ENCODE assay signal across 15 cellular contexts in the genomic region with DNA sequence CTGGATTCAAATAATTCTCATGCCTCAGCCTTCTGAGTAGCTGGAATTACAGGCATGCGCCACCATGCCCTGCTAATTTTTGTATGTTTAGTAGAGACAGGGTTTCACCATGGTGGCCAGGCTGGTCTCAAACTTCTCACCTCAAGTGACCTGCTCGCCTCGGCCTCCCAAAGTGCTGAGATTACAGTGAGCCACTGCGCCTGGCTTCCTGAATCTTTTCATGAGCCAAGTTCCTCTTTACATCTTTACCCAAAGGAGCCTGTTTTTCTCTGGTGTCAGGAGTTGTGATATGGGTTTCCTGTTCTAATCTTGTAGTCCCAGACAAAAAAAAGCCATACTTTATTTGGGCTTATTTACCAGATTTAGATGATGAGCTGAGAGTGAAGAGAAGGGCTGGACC. TPM values are rescaled to one million over a fixed set of nuclear protein-coding genes. Genes with fewer than 3 reads are reported as not detected.
DNase-seq lines count a peak whose midpoint lies in the region; ATAC-seq lines count a peak whose summit lies in the region.
"Had no signal": no experiment of that assay in that cellular context is flagged by ENCODE, and none has a peak within 500 bp of the region (broad histone marks: within the 10 kb centered on the region; RNA-seq: fewer than 3 reads in every experiment).

No MANE protein-coding gene starts in this region.

- H3K9me3 ChIP-seq in right cardiac atrium (ENCODE audit: control insufficient read depth, low read length): no peaks in the 10 kb centered on the region
- H3K9me3 ChIP-seq: mucosa of descending colon, pancreas had no signal

- no peaks in the 10 kb centered on the region for H3K9me3 Mint-ChIP-seq in activated T-cell treated with anti-CD3 and anti-CD28 coated beads, Interleukin-2, amount 50 U/mL, for 72 hours
- no peaks in the 10 kb centered on the region for H3K9me3 Mint-ChIP-seq in activated T-cell treated with anti-CD3 and anti-CD28 coated beads, Interleukin-2, amount 50 U/mL, for 4 hours

- H3K4me3 Mint-ChIP-seq in activated T-cell treated with anti-CD3 and anti-CD28 coated beads, Interleukin-2, amount 50 U/mL, for 72 hours: no peak overlapping the region
- no peak overlapping the region for H3K4me3 Mint-ChIP-seq in activated T-cell treated with anti-CD3 and anti-CD28 coated beads, Interleukin-2, amount 50 U/mL, for 4 hours

- H3K4me1 ChIP-seq in right cardiac atrium (ENCODE audit: control insufficient read depth, insufficient read depth, low read length): no peaks in the 10 kb centered on the region
- H3K4me1 ChIP-seq: pancreas had no signal

- H3K4me3 ChIP-seq in right cardiac atrium (ENCODE audit: low read length): no peak overlapping the region
- H3K4me3 ChIP-seq: mucosa of descending colon, pancreas had no signal

- no peak for ATAC-seq in activated T-cell treated with anti-CD3 and anti-CD28 coated beads, Interleukin-2, amount 50 U/mL, for 72 hours (replicated peaks in 1 of 2)
- no peak for ATAC-seq in activated T-cell treated with anti-CD3 and anti-CD28 coated beads, Interleukin-2, amount 50 U/mL, for 4 hours
- ATAC-seq in right cardiac atrium (peak in 1 of 2 donors; percentile 17), HG02623 (IDR thresholded peaks at IDR 0.05; ENCODE audit: unreplicated experiment) (no peak), HG02759 (IDR thresholded peaks at IDR 0.05; ENCODE audit: unreplicated experiment) (no peak), GM19395 (IDR thresholded peaks at IDR 0.05; ENCODE audit: unreplicated experiment) (no peak)
- ATAC-seq: mucosa of descending colon had no signal

- H3K27me3 ChIP-seq in right cardiac atrium (ENCODE audit: control insufficient read depth, insufficient read depth): no peaks in the 10 kb centered on the region
- H3K27me3 ChIP-seq: pancreas had no signal

- no peak for DNase-seq in activated T-cell treated with anti-CD3 and anti-CD28 coated beads, Interleukin-2, amount 50 U/mL, for 72 hours
- no peak for DNase-seq in activated T-cell treated with anti-CD3 and anti-CD28 coated beads, Interleukin-2, amount 50 U/mL, for 4 hours
- DNase-seq in RPMI8226: peak; percentile 78
- peak in 2 of 3 donors; percentile 22 to 64 for DNase-seq in right cardiac atrium
- peak in 7 of 49 donors; percentile 6 to 31 (median 16) for DNase-seq in substantia nigra (lab: John Stamatoyannopoulos, UW)
- DNase-seq: activated CD4-positive, alpha-beta T cell treated with anti-CD3 and anti-CD28 coated beads for 4 hours; caudate nucleus; mucosa of descending colon; NCI-H187; NCI-H524 treated with DMSO at 0.1 percent for 48 hours; pancreas; T-helper 2 cell had no signal

- H3K27me3 Mint-ChIP-seq in activated T-cell treated with anti-CD3 and anti-CD28 coated beads, Interleukin-2, amount 50 U/mL, for 72 hours (ENCODE audit: low read depth): no peaks in the 10 kb centered on the region
- no peaks in the 10 kb centered on the region for H3K27me3 Mint-ChIP-seq in activated T-cell treated with anti-CD3 and anti-CD28 coated beads, Interleukin-2, amount 50 U/mL, for 4 hours (ENCODE audit: low read depth)

- intact Hi-C loops in right cardiac atrium (cut with DNase I): loop anchor here in 1 of 4 donors (10.0 kb wide), 1 partner anchor 81 kb away; a partner anchor contains a TSS

- no peak overlapping the region for H3K27ac ChIP-seq in right cardiac atrium (ENCODE audit: low read length)
- peak overlapping the region; percentile 30 for H3K27ac ChIP-seq in substantia nigra (ENCODE audit: low read depth, low read length, poor library complexity, severe bottlenecking)
- H3K27ac ChIP-seq: pancreas had no signal

- peaks cover 20% of the 10 kb centered on the region for H3K4me1 Mint-ChIP-seq in activated T-cell treated with anti-CD3 and anti-CD28 coated beads, Interleukin-2, amount 50 U/mL, for 72 hours (ENCODE audit: low read depth)
- H3K4me1 Mint-ChIP-seq in activated T-cell treated with anti-CD3 and anti-CD28 coated beads, Interleukin-2, amount 50 U/mL, for 4 hours (ENCODE audit: low read depth): peaks cover 18% of the 10 kb centered on the region

- H3K36me3 Mint-ChIP-seq in activated T-cell treated with anti-CD3 and anti-CD28 coated beads, Interleukin-2, amount 50 U/mL, for 72 hours (ENCODE audit: insufficient read depth in 2 of 2): no peaks in the 10 kb centered on the region
- H3K36me3 Mint-ChIP-seq in activated T-cell treated with anti-CD3 and anti-CD28 coated beads, Interleukin-2, amount 50 U/mL, for 4 hours (ENCODE audit: insufficient read depth): peaks cover 6% of the 10 kb centered on the region

- WGBS in right cardiac atrium: 51% methylated on average over 4 of the region's 4 CpGs

- H3K27ac Mint-ChIP-seq in activated T-cell treated with anti-CD3 and anti-CD28 coated beads, Interleukin-2, amount 50 U/mL, for 72 hours: peak overlapping the region; percentile 54

RNA-seq across cellular contexts. Expression of a gene that starts 27.5 kb away (rescaled TPM):
- total RNA-seq in activated T-cell treated with anti-CD3 and anti-CD28 coated beads, Interleukin-2, amount 50 U/mL, for 72 hours: 10 to 100 TPM; 70.9 to 71.9 TPM
- total RNA-seq in activated T-cell treated with anti-CD3 and anti-CD28 coated beads, Interleukin-2, amount 50 U/mL, for 4 hours: 10 to 100 TPM; 54.0 to 63.6 (median 59.7) TPM
- 100 to 1,000 TPM in 3 of 4 donors, 10 to 100 TPM in 1; 98.7 to 116 (median 110) TPM for total RNA-seq in right cardiac atrium
- polyA plus RNA-seq in right cardiac atrium: 178 TPM

RNA-seq across cellular contexts. Expression of a gene that starts 34.4 kb away (rescaled TPM):
- total RNA-seq in activated T-cell treated with anti-CD3 and anti-CD28 coated beads, Interleukin-2, amount 50 U/mL, for 72 hours: 100 to 1,000 TPM; 383 to 474 TPM
- total RNA-seq in activated T-cell treated with anti-CD3 and anti-CD28 coated beads, Interleukin-2, amount 50 U/mL, for 4 hours: 100 to 1,000 TPM; 368 to 469 (median 411) TPM
- total RNA-seq in right cardiac atrium: 10 to 100 TPM; 19.4 to 36.8 (median 25.7) TPM
- polyA plus RNA-seq in right cardiac atrium: 41.4 TPM

RNA-seq across cellular contexts. Expression of a gene that starts 41.4 kb away (rescaled TPM):
- total RNA-seq in activated T-cell treated with anti-CD3 and anti-CD28 coated beads, Interleukin-2, amount 50 U/mL, for 72 hours: 10 to 100 TPM; 62.0 to 67.2 TPM
- total RNA-seq in activated T-cell treated with anti-CD3 and anti-CD28 coated beads, Interleukin-2, amount 50 U/mL, for 4 hours: 10 to 100 TPM; 31.3 to 37.6 (median 35.3) TPM
- total RNA-seq in right cardiac atrium: 10 to 100 TPM; 79.4 to 98.6 (median 88.2) TPM
- polyA plus RNA-seq in right cardiac atrium: 29.1 TPM

Comparison
In these comparisons a context has a peak if more than half of its experiments do, and no peak if none do; other contexts are left out.
1. DNase-seq: peak in RPMI8226 (single experiment) and right cardiac atrium (2 of 3); none in activated T-cell treated with anti-CD3 and anti-CD28 coated beads, Interleukin-2, amount 50 U/mL, for 72 hours (0 of 2) and activated T-cell treated with anti-CD3 and anti-CD28 coated beads, Interleukin-2, amount 50 U/mL, for 4 hours (single experiment).
2. RNA of a gene that starts 34.4 kb away (total RNA-seq): 383 to 474 TPM in activated T-cell treated with anti-CD3 and anti-CD28 coated beads, Interleukin-2, amount 50 U/mL, for 72 hours and 368 to 469 TPM in activated T-cell treated with anti-CD3 and anti-CD28 coated beads, Interleukin-2, amount 50 U/mL, for 4 hours; 19.4 to 36.8 TPM in right cardiac atrium; every median in the first group is over 4 times any median in the second.